Comparison of ENCODE assay signal across 11 cellular contexts in genomic region chr17:31327534-31328526, GRCh38. TPM values are rescaled to one million over a fixed set of nuclear protein-coding genes. Genes with fewer than 3 reads are reported as not detected.
A peak's percentile ranks its signal among the peaks of the same experiment; 100 is the strongest.
DNase-seq lines count a peak whose midpoint lies in the region; ATAC-seq and TF ChIP-seq lines count a peak whose summit lies in the region.
"Had no signal": no experiment of that assay in that cellular context is flagged by ENCODE, and none has a peak within 500 bp of the region (broad histone marks: within the 10 kb centered on the region; RNA-seq: fewer than 3 reads in every experiment).

No MANE protein-coding gene starts in this region.

- no peak overlapping the region for H2BK15ac ChIP-seq in mesenchymal stem cell (ENCODE audit: low read depth, poor library complexity, severe bottlenecking)

- H3K18ac ChIP-seq in mesenchymal stem cell (ENCODE audit: low read depth in 1 of 2, low read length in 2 of 2) = peak overlapping the region in 1 of 2 experiments; percentile 91

- H3K27ac ChIP-seq in Karpas-422 (ENCODE audit: low read length) = peak overlapping the region; percentile 2; the same call in 1 of the 2 replicates
- peak overlapping the region; percentile 44 for H3K27ac ChIP-seq in mammary epithelial cell (ENCODE audit: insufficient read depth, low read depth, low read length)
- peak overlapping the region; percentile 90 for H3K27ac ChIP-seq in mesenchymal stem cell (ENCODE audit: low read length, poor library complexity, severe bottlenecking)

- peaks cover 7% of the 10 kb centered on the region; the same call in 1 of the 2 replicates for H3K79me2 ChIP-seq in Karpas-422 (ENCODE audit: low read length)
- no peaks in the 10 kb centered on the region for H3K79me2 ChIP-seq in mammary epithelial cell (ENCODE audit: insufficient read depth, low read length)

- H3K4me1 ChIP-seq in Karpas-422 (ENCODE audit: low read length) = no peaks in the 10 kb centered on the region
- peaks cover 37% of the 10 kb centered on the region for H3K4me1 ChIP-seq in mammary epithelial cell (ENCODE audit: insufficient read depth, low read length)
- H3K4me1 ChIP-seq in mesenchymal stem cell (ENCODE audit: control insufficient read depth, insufficient read depth, low read depth, low read length) = peaks cover 6% of the 10 kb centered on the region

- H3K9me2 ChIP-seq in Karpas-422 (replicated peaks; ENCODE audit: insufficient read depth, low read length) = no peaks in the 10 kb centered on the region

- CTCF ChIA-PET in mammary epithelial cell (lab: Charles Lee; ENCODE audit: low non-redundant PET) = interaction anchor here (0.6 kb wide), 1 partner anchor 61 kb away, joined by 6 read pairs; no protein-coding TSS in a partner anchor

- dilution Hi-C loops in mammary epithelial cell (cut with HindIII; ENCODE audit: low sequenced_read_pairs) = no loop called here

- peak overlapping the region; percentile 61 for H4K91ac ChIP-seq in mesenchymal stem cell (ENCODE audit: low read length)

- H3K4me2 ChIP-seq in Karpas-422 (ENCODE audit: low read depth, low read length, poor library complexity, severe bottlenecking) (no peak overlapping the region), mammary epithelial cell (ENCODE audit: insufficient read depth, low read depth, low read length) (peak overlapping the region; percentile 34), mesenchymal stem cell (ENCODE audit: low read length, poor library complexity, severe bottlenecking) (no peak overlapping the region)

- H3K27me3 ChIP-seq in Karpas-422 (ENCODE audit: low read length) (no peaks in the 10 kb centered on the region), mammary epithelial cell (ENCODE audit: insufficient read depth, low read length) (no peaks in the 10 kb centered on the region), mesenchymal stem cell (ENCODE audit: control insufficient read depth in 1 of 2, insufficient read depth in 1 of 2, low read length in 2 of 2) (no peaks in the 10 kb centered on the region)

- no peak overlapping the region for H3K23ac ChIP-seq in mesenchymal stem cell (ENCODE audit: low read length in 2 of 2)

- H3K9ac ChIP-seq in Karpas-422 (ENCODE audit: low read length) (no peak overlapping the region), mammary epithelial cell (ENCODE audit: insufficient read depth, low read length) (peak overlapping the region; percentile 32), mesenchymal stem cell (ENCODE audit: low read length) (peak overlapping the region; percentile 82)

- no peaks in the 10 kb centered on the region for H4K20me1 ChIP-seq in Karpas-422 (ENCODE audit: insufficient read depth, low read depth, low read length)
- no peaks in the 10 kb centered on the region for H4K20me1 ChIP-seq in mammary epithelial cell (ENCODE audit: insufficient read depth, low read length)

- no peak for TF ChIP-seq CTCF in AG09309 (IDR thresholded peaks at IDR 0.05; ENCODE audit: control insufficient read depth, insufficient read depth, low read depth, low read length, missing control alignments)
- TF ChIP-seq CTCF in mammary epithelial cell (conservative IDR thresholded peaks at IDR 0.05 in 1 of 2, IDR thresholded peaks at IDR 0.05 in 1 of 2; ENCODE audit: extremely low read depth in 1 of 2, insufficient read depth in 1 of 2, low read depth in 1 of 2, low read length in 2 of 2) = no peak

- H3K36me3 ChIP-seq in Karpas-422 (ENCODE audit: insufficient read depth, low read length) = peaks cover 10% of the 10 kb centered on the region; the same call in 1 of the 2 replicates
- peaks cover 12% of the 10 kb centered on the region for H3K36me3 ChIP-seq in mammary epithelial cell (ENCODE audit: insufficient read depth, low read length)
- H3K36me3 ChIP-seq in mesenchymal stem cell (ENCODE audit: control insufficient read depth in 1 of 2, insufficient read depth in 2 of 2, low read depth in 1 of 2, low read length in 2 of 2) = peaks cover 10 to 26% of the 10 kb centered on the region in 2 experiments

- peak overlapping the region; percentile 70 for H2AK5ac ChIP-seq in mesenchymal stem cell (ENCODE audit: low read length, severe bottlenecking)

- in situ Hi-C loops in mammary epithelial cell (cut with MboI; ENCODE audit: low sequenced_read_pairs in 2 of 2) = no loop called here

- no peak overlapping the region for H4K8ac ChIP-seq in mesenchymal stem cell (ENCODE audit: low read length)

- WGBS in mammary epithelial cell (ENCODE audit: low coverage, missing lambda C conversion rate) = 60% methylated on average over 12 of the region's 12 CpGs
- 80% methylated on average over 8 of the region's 12 CpGs for WGBS in mesenchymal stem cell

- H3K4ac ChIP-seq in mesenchymal stem cell (ENCODE audit: low read depth in 1 of 2, low read length in 2 of 2) = no peak overlapping the region

- H2BK120ac ChIP-seq in mesenchymal stem cell (ENCODE audit: low read depth, low read length) = no peak overlapping the region

- H3K4me3 ChIP-seq in AG09309 (ENCODE audit: control insufficient read depth, low read depth, low read length) (no peak overlapping the region), Karpas-422 (ENCODE audit: low read length) (no peak overlapping the region), mammary epithelial cell (replicated peaks in 1 of 3; ENCODE audit: insufficient read depth in 1 of 3, low read depth in 2 of 3, low read length in 3 of 3) (no peak overlapping the region), mesenchymal stem cell (ENCODE audit: insufficient read depth in 1 of 2, low read depth in 1 of 2, low read length in 2 of 2) (no peak overlapping the region)

- peak overlapping the region in 1 of 2 experiments; percentile 21 for H2BK12ac ChIP-seq in mesenchymal stem cell (ENCODE audit: low read length in 2 of 2)

- ATAC-seq in GM21515 (IDR thresholded peaks at IDR 0.05; ENCODE audit: unreplicated experiment) (no peak), GM19328 (IDR thresholded peaks at IDR 0.05; ENCODE audit: unreplicated experiment) (no peak)
- ATAC-seq: naive thymus-derived CD8-positive, alpha-beta T cell had no signal

- no peak overlapping the region for H3K14ac ChIP-seq in mesenchymal stem cell (ENCODE audit: low read length in 2 of 2)

- intact Hi-C loops in mammary epithelial cell (cut with micrococcal nuclease) = no loop called here
- intact Hi-C loops in cardiac septum (cut with DNase I) = no loop called here

- H3K9me3 ChIP-seq in Karpas-422 (ENCODE audit: low read length) (no peaks in the 10 kb centered on the region), mammary epithelial cell (replicated peaks; ENCODE audit: insufficient read depth, low read length) (no peaks in the 10 kb centered on the region), mesenchymal stem cell (ENCODE audit: control insufficient read depth, low read length) (no peaks in the 10 kb centered on the region)

- H3K79me1 ChIP-seq in mesenchymal stem cell (replicated peaks; ENCODE audit: low read length, poor library complexity, severe bottlenecking) = peaks cover 5% of the 10 kb centered on the region

- DNase-seq in AG09309 (ENCODE audit: low read depth) = peak; percentile 48
- DNase-seq in Karpas-422 = no peak
- peak; percentile 80 for DNase-seq in mammary epithelial cell
- peak; percentile 84 for DNase-seq in mesenchymal stem cell
- DNase-seq in NCI-H2196 treated with DMSO at 0.1 percent for 48 hours (lab: John Stamatoyannopoulos, UW; ENCODE audit: unreplicated experiment) = no peak
- DNase-seq in cardiac septum (ENCODE audit: low spot score) = no peak
- DNase-seq: naive thymus-derived CD8-positive, alpha-beta T cell; substantia nigra; T-helper 2 cell had no signal

- H2AFZ ChIP-seq in Karpas-422 (ENCODE audit: low read length) = no peak overlapping the region
- no peak overlapping the region for H2AFZ ChIP-seq in mammary epithelial cell (ENCODE audit: low read depth, low read length)
- no peak overlapping the region for H2AFZ ChIP-seq in mesenchymal stem cell (ENCODE audit: low read depth, low read length)

- H2BK5ac ChIP-seq in mesenchymal stem cell (ENCODE audit: low read depth, low read length, poor library complexity, severe bottlenecking) = peak overlapping the region; percentile 38

- no TSS peak for BruUV-seq in mammary epithelial cell (replicated peaks; lab: Mats Ljungman, UMichigan)

RNA-seq across cellular contexts. Expression of gene EVI2A, which starts 6.4 kb away (rescaled TPM):
- not detected in 2 replicates for total RNA-seq in Karpas-422 (2014; rRNA removed; shearing (Covaris generic); ENCODE audit: low replicate concordance)
- total RNA-seq in mammary epithelial cell (1 to 10 TPM in 1 of 2 donors, under 1 TPM in 1; 0.42 to 1.0 TPM), cardiac septum (2.2 TPM)
- polyA plus RNA-seq in mammary epithelial cell = 0.60 TPM
- polyA minus RNA-seq in mammary epithelial cell = not detected
- 1.6 TPM for polyA plus RNA-seq in mesenchymal stem cell (2013, experiment 1 of 2)
- polyA plus RNA-seq in mesenchymal stem cell (2013, experiment 2 of 2) = 1.5 TPM

RNA-seq across cellular contexts. Expression of gene EVI2B, which starts 14.0 kb away (rescaled TPM):
- 0.76 and 5.0 TPM in 2 replicates for total RNA-seq in Karpas-422 (2014; rRNA removed; shearing (Covaris generic); ENCODE audit: low replicate concordance)
- 1 to 10 TPM in 1 of 2 donors, under 1 TPM in 1; under 0.01 to 2.0 TPM for total RNA-seq in mammary epithelial cell
- polyA plus RNA-seq in mammary epithelial cell = 3.4 TPM
- 1.4 TPM for polyA minus RNA-seq in mammary epithelial cell
- 4.1 TPM for polyA plus RNA-seq in mesenchymal stem cell (2013, experiment 1 of 2)
- 4.2 TPM for polyA plus RNA-seq in mesenchymal stem cell (2013, experiment 2 of 2)
- total RNA-seq in cardiac septum = 2.0 TPM

RNA-seq across cellular contexts. Expression of gene OMG, which starts 30.8 kb away (rescaled TPM):
- total RNA-seq in Karpas-422 (2014; rRNA removed; shearing (Covaris generic); ENCODE audit: low replicate concordance) = 0.11 TPM in 1 of 2 replicates, not detected in the other
- total RNA-seq in mammary epithelial cell (under 1 TPM in 1 of 2 donors, not detected in 1; under 0.01 TPM), cardiac septum (0.62 TPM)
- not detected for polyA plus RNA-seq in mammary epithelial cell
- polyA minus RNA-seq in mammary epithelial cell = not detected
- polyA plus RNA-seq in mesenchymal stem cell (2013, experiment 1 of 2) = 2.8 TPM
- 2.5 TPM for polyA plus RNA-seq in mesenchymal stem cell (2013, experiment 2 of 2)
- polyA plus RNA-seq: naive thymus-derived CD8-positive, alpha-beta T cell had no signal

Comparison
In these comparisons a context has a peak if more than half of its experiments do, and no peak if none do; other contexts are left out.
1. DNase-seq: peak in AG09309 (single experiment), mammary epithelial cell (single experiment) and mesenchymal stem cell (single experiment); none in Karpas-422 (single experiment), NCI-H2196 treated with DMSO at 0.1 percent for 48 hours (single experiment) and cardiac septum (single experiment).
2. H3K27ac ChIP-seq: peak in every context shown above with its lines; median percentile 90 in mesenchymal stem cell; 44 in mammary epithelial cell; 2 in Karpas-422.